Comparison of ENCODE assay signal across 1 cellular context in genomic region chr6:36028088-36028886, GRCh38.
TF ChIP-seq lines count a peak whose summit lies in the region.

No MANE protein-coding gene starts in this region.

TF ChIP-seq in K562, 482 proteins besides CTCF, POLR2A, EP300 and RAD21 (continued from another document and continues in another):
- TF ChIP-seq MNT (conservative IDR thresholded peaks at IDR 0.05): no peak
- TF ChIP-seq ZNF224 (CRISPR knock-in tag; IDR thresholded peaks at IDR 0.05): no peak
- no peak for TF ChIP-seq BCOR (IDR thresholded peaks at IDR 0.05)
- no peak for TF ChIP-seq RHOXF2B (CRISPR knock-in tag; conservative IDR thresholded peaks at IDR 0.05)
- no peak for TF ChIP-seq TCF3 (CRISPR knock-in tag; IDR thresholded peaks at IDR 0.05)
- TF ChIP-seq ZNF134 (CRISPR knock-in tag; conservative IDR thresholded peaks at IDR 0.05): no peak
- TF ChIP-seq NFRKB (IDR thresholded peaks at IDR 0.05; ENCODE audit: low read depth): no peak
- TF ChIP-seq BCL6 (CRISPR knock-in tag; IDR thresholded peaks at IDR 0.05): no peak
- 0 out of 2 replicates have a peak, but pooled peaks have one; percentile 75 for TF ChIP-seq IRF2 (CRISPR knock-in tag; IDR thresholded peaks at IDR 0.05)
- 0 out of 2 replicates have a peak, but pooled peaks have one; percentile 2 for TF ChIP-seq BHLHE40 (IDR thresholded peaks at IDR 0.05; ENCODE audit: low read length)
- peak; percentile 80 for TF ChIP-seq ZFX (CRISPR knock-in tag; IDR thresholded peaks at IDR 0.05)
- TF ChIP-seq LARP7 (IDR thresholded peaks at IDR 0.05): no peak
- no peak for TF ChIP-seq EHMT2 (IDR thresholded peaks at IDR 0.05)
- no peak for TF ChIP-seq ZSCAN29 (IDR thresholded peaks at IDR 0.05)
- peak; percentile 93 for TF ChIP-seq RBBP5 (IDR thresholded peaks at IDR 0.05; ENCODE audit: borderline replicate concordance, insufficient read depth, low read length, poor library complexity, severe bottlenecking)
- no peak for TF ChIP-seq SRF (CRISPR knock-in tag; IDR thresholded peaks at IDR 0.05)
- TF ChIP-seq CBX2 (IDR thresholded peaks at IDR 0.05; ENCODE audit: insufficient read depth, low read length, poor library complexity, severe bottlenecking): no peak
- no peak for TF ChIP-seq ARHGAP35 (IDR thresholded peaks at IDR 0.05; ENCODE audit: partially characterized antibody)
- no peak for TF ChIP-seq ARID3A (IDR thresholded peaks at IDR 0.05; ENCODE audit: borderline replicate concordance, low read depth, low read length)
- no peak for TF ChIP-seq ZNF518B (CRISPR knock-in tag; IDR thresholded peaks at IDR 0.05)
- no peak for TF ChIP-seq MXI1 (IDR thresholded peaks at IDR 0.05; ENCODE audit: low read depth, low read length)
- no peak for TF ChIP-seq ID3 (CRISPR knock-in tag; IDR thresholded peaks at IDR 0.05)
- peak; percentile 67; the same call in 1 of the 2 replicates for TF ChIP-seq ID3 (tag; IDR thresholded peaks at IDR 0.05)
- no peak for TF ChIP-seq ZFPM2 (CRISPR knock-in tag; IDR thresholded peaks at IDR 0.05)
- no peak for TF ChIP-seq SRSF9 (IDR thresholded peaks at IDR 0.05; ENCODE audit: borderline replicate concordance, low read depth, low read length)
- TF ChIP-seq ZNF830 (CRISPR knock-in tag; IDR thresholded peaks at IDR 0.05): no peak
- no peak for TF ChIP-seq MECOM (CRISPR knock-in tag; IDR thresholded peaks at IDR 0.05)
- no peak for TF ChIP-seq HNRNPLL (IDR thresholded peaks at IDR 0.05; ENCODE audit: low read depth, low read length, poor library complexity, severe bottlenecking)
- no peak for TF ChIP-seq ZNF324 (CRISPR knock-in tag; IDR thresholded peaks at IDR 0.05)
- TF ChIP-seq HDAC8 (tag; IDR thresholded peaks at IDR 0.05): no peak
- TF ChIP-seq XRCC3 (IDR thresholded peaks at IDR 0.05): no peak
- no peak for TF ChIP-seq MYNN (IDR thresholded peaks at IDR 0.05)
- no peak for TF ChIP-seq MYNN (CRISPR knock-in tag; IDR thresholded peaks at IDR 0.05)
- peak in 1 of 2 experiments; percentile 17; a peak in 1 of 4 replicates for TF ChIP-seq ZNF639 (CRISPR knock-in tag; conservative IDR thresholded peaks at IDR 0.05 in 1 of 2, IDR thresholded peaks at IDR 0.05 in 1 of 2)
- 0 out of 2 replicates have a peak, but pooled peaks have one; percentile 42 for TF ChIP-seq E2F4 (CRISPR knock-in tag; IDR thresholded peaks at IDR 0.05; ENCODE audit: low read depth)
- TF ChIP-seq PRDM10 (IDR thresholded peaks at IDR 0.05; ENCODE audit: partially characterized antibody): no peak
- TF ChIP-seq PTTG1 (tag; IDR thresholded peaks at IDR 0.05; ENCODE audit: low read depth): no peak
- peak in 1 of 2 experiments; percentile 73; a peak in 2 of 4 replicates for TF ChIP-seq TEAD1 (CRISPR knock-in tag; IDR thresholded peaks at IDR 0.05)
- no peak for TF ChIP-seq KDM1A (IDR thresholded peaks at IDR 0.05)
- TF ChIP-seq ATF1 (CRISPR knock-in tag; IDR thresholded peaks at IDR 0.05): no peak
- TF ChIP-seq ATF1 (tag; IDR thresholded peaks at IDR 0.05): no peak
- TF ChIP-seq JUND (IDR thresholded peaks at IDR 0.05; ENCODE audit: borderline replicate concordance, low read depth, low read length): no peak
- no peak for TF ChIP-seq JUND (tag; IDR thresholded peaks at IDR 0.05; ENCODE audit: borderline replicate concordance, low read depth, low read length)
- TF ChIP-seq PHB2 (IDR thresholded peaks at IDR 0.05; ENCODE audit: low read depth): no peak
- no peak for TF ChIP-seq KLF10 (CRISPR knock-in tag; IDR thresholded peaks at IDR 0.05)
- TF ChIP-seq ARID3B (CRISPR knock-in tag; IDR thresholded peaks at IDR 0.05; ENCODE audit: borderline replicate concordance): no peak
- no peak for TF ChIP-seq SIN3B (IDR thresholded peaks at IDR 0.05; ENCODE audit: low read depth)
- TF ChIP-seq SRSF1 (IDR thresholded peaks at IDR 0.05; ENCODE audit: low read depth, low read length): no peak
- no peak for TF ChIP-seq HINFP (tag; conservative IDR thresholded peaks at IDR 0.05; ENCODE audit: low read depth)
- no peak for TF ChIP-seq GTF2B (IDR thresholded peaks at IDR 0.05; ENCODE audit: extremely low read depth, insufficient read length)
